9 cellular contexts compared by ENCODE assay signal in the genomic region with DNA sequence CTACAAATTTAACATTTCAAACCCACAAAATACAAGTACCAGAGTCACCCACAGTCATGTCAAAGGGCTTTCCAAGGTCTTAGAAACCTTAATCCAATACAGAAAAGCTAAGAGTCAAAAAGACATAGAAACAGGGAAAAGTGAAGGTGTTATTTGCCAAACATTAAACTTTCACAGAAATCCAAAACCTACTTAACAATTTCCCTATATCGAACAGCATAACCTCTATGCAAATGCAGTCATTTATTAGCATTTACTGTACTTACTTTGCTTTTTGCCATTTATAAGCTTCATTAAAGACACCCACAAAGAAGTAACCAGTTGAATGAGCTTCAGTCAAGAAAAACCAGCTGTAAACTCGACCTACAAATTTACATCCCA. TPM values are rescaled to one million over a fixed set of nuclear protein-coding genes. Genes with fewer than 3 reads are reported as not detected.
DNase-seq lines count a peak whose midpoint lies in the region; ATAC-seq and TF ChIP-seq lines count a peak whose summit lies in the region.
"Had no signal": no experiment of that assay in that cellular context is flagged by ENCODE, and none has a peak within 500 bp of the region (broad histone marks: within the 10 kb centered on the region; RNA-seq: fewer than 3 reads in every experiment).

No MANE protein-coding gene starts in this region.

- peaks cover 29% of the 10 kb centered on the region for H3K27me3 ChIP-seq in CD4-positive, CD25-positive, alpha-beta regulatory T cell (ENCODE audit: control insufficient read depth, insufficient read depth, low read length)
- H3K27me3 ChIP-seq in MM.1S (replicated peaks; ENCODE audit: insufficient read depth, low read length) (peaks cover 49% of the 10 kb centered on the region), esophagus muscularis mucosa (no peaks in the 10 kb centered on the region), parathyroid adenoma (ENCODE audit: control insufficient read depth, insufficient read depth, low read length) (no peaks in the 10 kb centered on the region)

- H3K36me3 ChIP-seq in CD4-positive, CD25-positive, alpha-beta regulatory T cell (ENCODE audit: control insufficient read depth, insufficient read depth, low read length): no peaks in the 10 kb centered on the region
- H3K36me3 ChIP-seq in MM.1S (replicated peaks; ENCODE audit: insufficient read depth, low read length) (no peaks in the 10 kb centered on the region), esophagus muscularis mucosa (no peaks in the 10 kb centered on the region), parathyroid adenoma (ENCODE audit: control insufficient read depth, insufficient read depth, low read length) (no peaks in the 10 kb centered on the region)

- peak overlapping the region; percentile 86 for H3K4me2 ChIP-seq in MM.1S (ENCODE audit: low read depth, low read length)
- H3K4me2 ChIP-seq in parathyroid adenoma (ENCODE audit: low read length): peak overlapping the region; percentile 86

- peaks cover 17% of the 10 kb centered on the region for H3K4me1 ChIP-seq in CD4-positive, CD25-positive, alpha-beta regulatory T cell (ENCODE audit: control insufficient read depth, insufficient read depth, low read length, poor library complexity, severe bottlenecking)
- H3K4me1 ChIP-seq in MM.1S (ENCODE audit: low read length): no peaks in the 10 kb centered on the region
- peaks cover 12 to 25% (median 17%) of the 10 kb centered on the region in 4 donors for H3K4me1 ChIP-seq in esophagus muscularis mucosa
- H3K4me1 ChIP-seq in parathyroid adenoma: peaks cover 11% of the 10 kb centered on the region

- peaks cover 26% of the 10 kb centered on the region for H3K27me3 Mint-ChIP-seq in CD4-positive, CD25-positive, alpha-beta regulatory T cell

- no peak for DNase-seq in CD4-positive, CD25-positive, alpha-beta regulatory T cell
- DNase-seq in MM.1S: no peak
- DNase-seq in esophagus muscularis mucosa (ENCODE audit: extremely low spot score): no peak
- DNase-seq in NK-92 (lab: John Stamatoyannopoulos, UW; ENCODE audit: unreplicated experiment): no peak
- no peak for DNase-seq in T-helper 9 cell

- H3K9me3 ChIP-seq in CD4-positive, CD25-positive, alpha-beta regulatory T cell (ENCODE audit: control insufficient read depth in 2 of 2, low read length in 2 of 2): no peaks in the 10 kb centered on the region
- H3K9me3 ChIP-seq in MM.1S (replicated peaks; ENCODE audit: insufficient read depth, low read length): no peaks in the 10 kb centered on the region
- no peaks in the 10 kb centered on the region for H3K9me3 ChIP-seq in esophagus muscularis mucosa
- H3K9me3 ChIP-seq in parathyroid adenoma (ENCODE audit: control insufficient read depth, low read length): no peaks in the 10 kb centered on the region

- H3F3A ChIP-seq in MM.1S (ENCODE audit: insufficient read depth, low read length): peaks cover 6% of the 10 kb centered on the region; the same call in 1 of the 2 replicates

- 5% methylated on average over 2 of the region's 2 CpGs for WGBS in esophagus muscularis mucosa

- no peaks in the 10 kb centered on the region for H3K36me3 Mint-ChIP-seq in CD4-positive, CD25-positive, alpha-beta regulatory T cell
- H3K36me3 Mint-ChIP-seq: naive thymus-derived CD8-positive, alpha-beta T cell had no signal

- ATAC-seq in CD4-positive, CD25-positive, alpha-beta regulatory T cell (ENCODE audit: low read depth in 2 of 2): no peak
- ATAC-seq in HG03469 (IDR thresholded peaks at IDR 0.05; ENCODE audit: unreplicated experiment) (no peak), HG02852 (IDR thresholded peaks at IDR 0.05; ENCODE audit: unreplicated experiment) (no peak)

- no peak overlapping the region for H3K9ac ChIP-seq in MM.1S (ENCODE audit: low read length)
- H3K9ac ChIP-seq in parathyroid adenoma: no peak overlapping the region

- H3K9me2 ChIP-seq in MM.1S (replicated peaks; ENCODE audit: insufficient read depth, low read length): no peaks in the 10 kb centered on the region

- no peak overlapping the region for H2AFZ ChIP-seq in MM.1S (ENCODE audit: low read length)
- peak overlapping the region; percentile 94 for H2AFZ ChIP-seq in parathyroid adenoma

- no peak for TF ChIP-seq CTCF in MM.1S (IDR thresholded peaks at IDR 0.05; ENCODE audit: low read length)
- TF ChIP-seq CTCF in esophagus muscularis mucosa (IDR thresholded peaks at IDR 0.05): no peak
- TF ChIP-seq CTCF in parathyroid adenoma (IDR thresholded peaks at IDR 0.05): no peak

- no peak overlapping the region for H3K4me3 Mint-ChIP-seq in CD4-positive, CD25-positive, alpha-beta regulatory T cell

- intact Hi-C loops in esophagus muscularis mucosa (cut with DNase I): loop anchor here (2.0 kb wide), 1 partner anchor 57 kb away; the partner anchor contains the start of gene KIF20B

- H3K27ac Mint-ChIP-seq in CD4-positive, CD25-positive, alpha-beta regulatory T cell: no peak overlapping the region

- H4K20me1 ChIP-seq in MM.1S (ENCODE audit: insufficient read depth, low read length): no peaks in the 10 kb centered on the region

- TF ChIP-seq POLR2A in esophagus muscularis mucosa (IDR thresholded peaks at IDR 0.05; ENCODE audit: low read depth): no peak

- H3K4me3 ChIP-seq in CD4-positive, CD25-positive, alpha-beta regulatory T cell (ENCODE audit: low read depth, low read length): peak overlapping the region; percentile 79
- H3K4me3 ChIP-seq in MM.1S (ENCODE audit: low read length) (peak overlapping the region; percentile 71), esophagus muscularis mucosa (peak overlapping the region; percentile 68 to 92 (median 73)), parathyroid adenoma (ENCODE audit: low read depth, low read length) (peak overlapping the region; percentile 76)

- H3K79me2 ChIP-seq in MM.1S (ENCODE audit: low read length) (no peaks in the 10 kb centered on the region), parathyroid adenoma (peaks cover 9% of the 10 kb centered on the region)

- H3K9me3 Mint-ChIP-seq in CD4-positive, CD25-positive, alpha-beta regulatory T cell: no peaks in the 10 kb centered on the region

- H3K4me1 Mint-ChIP-seq in CD4-positive, CD25-positive, alpha-beta regulatory T cell: peaks cover 5 to 7% (median 5%) of the 10 kb centered on the region in 4 donors

- no peak for TF ChIP-seq EP300 in esophagus muscularis mucosa (IDR thresholded peaks at IDR 0.05)

- no peak overlapping the region for H3K27ac ChIP-seq in CD4-positive, CD25-positive, alpha-beta regulatory T cell (ENCODE audit: insufficient read depth, low read length, poor library complexity, severe bottlenecking)
- H3K27ac ChIP-seq in MM.1S (ENCODE audit: low read length) (no peak overlapping the region), esophagus muscularis mucosa (replicated peaks in 1 of 4) (peak overlapping the region; percentile 54 to 93 (median 88)), parathyroid adenoma (no peak overlapping the region)

RNA-seq across cellular contexts. Expression of gene PANK1, which starts 1.6 kb away (rescaled TPM):
- total RNA-seq in CD4-positive, CD25-positive, alpha-beta regulatory T cell: 0.49 TPM
- under 1 TPM in 2 of 4 donors, not detected in 2; 0.17 to 0.41 TPM for polyA plus RNA-seq in CD4-positive, CD25-positive, alpha-beta regulatory T cell
- 1 to 10 TPM; 2.0 to 5.0 (median 3.6) TPM for total RNA-seq in esophagus muscularis mucosa

RNA-seq across cellular contexts. Expression of gene KIF20B, which starts 58.0 kb away (rescaled TPM):
- total RNA-seq in CD4-positive, CD25-positive, alpha-beta regulatory T cell: 42.8 TPM
- polyA plus RNA-seq in CD4-positive, CD25-positive, alpha-beta regulatory T cell: 10 to 100 TPM; 12.0 to 18.9 (median 18.0) TPM
- 1 to 10 TPM; 1.4 to 2.1 (median 1.8) TPM for total RNA-seq in esophagus muscularis mucosa

Comparison
In these comparisons a context has a peak if more than half of its experiments do, and no peak if none do; other contexts are left out.
1. H3K27ac ChIP-seq: peak in esophagus muscularis mucosa (4 of 4); none in CD4-positive, CD25-positive, alpha-beta regulatory T cell (single experiment), MM.1S (single experiment) and parathyroid adenoma (single experiment).
2. RNA of gene KIF20B, which starts 58.0 kb away (total RNA-seq): 42.8 TPM in CD4-positive, CD25-positive, alpha-beta regulatory T cell (single experiment); 1.4 to 2.1 TPM in esophagus muscularis mucosa; every median in the first group is over 10 times any median in the second.
3. Peak in every context shown above with its lines, with median percentiles within 50 percentile points of each other: H3K4me3 ChIP-seq.